ENCODE assay signal across 21 cellular contexts in the genomic region with DNA sequence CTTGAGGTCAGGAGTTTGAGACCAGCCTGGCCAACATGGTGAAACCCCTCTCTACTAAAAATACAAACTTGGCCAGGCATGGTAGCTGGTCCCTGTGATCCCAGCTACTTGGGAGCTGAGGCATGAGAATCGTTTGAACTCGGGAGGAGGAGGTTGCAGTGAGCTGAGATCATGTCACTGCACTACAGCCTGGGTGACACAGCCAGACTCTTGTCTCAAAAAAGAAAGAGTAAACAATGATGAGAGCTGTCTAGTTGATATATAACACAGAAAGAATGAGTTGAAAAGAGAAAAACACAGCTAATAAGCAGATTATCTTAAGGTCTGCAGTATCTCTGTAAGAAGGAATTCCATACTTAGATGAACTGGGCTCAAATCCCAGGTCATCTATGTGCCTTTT.
"Had no signal": no experiment of that assay in that cellular context is flagged by ENCODE, and none has a peak within 500 bp of the region (broad histone marks: within the 10 kb centered on the region; RNA-seq: fewer than 3 reads in every experiment).

No MANE protein-coding gene starts in this region.

- H3K27me3 ChIP-seq: brain microvascular endothelial cell, testis had no signal

- H3K4me1 ChIP-seq: lower lobe of right lung, testis had no signal

- H3K9me3 ChIP-seq: lower lobe of right lung, testis had no signal

- H3K36me3 ChIP-seq: brain microvascular endothelial cell, lower lobe of right lung had no signal

- FAIRE-seq: endometrium, frontal cortex had no signal

- H3K27ac ChIP-seq: brain microvascular endothelial cell, coronary artery, lower lobe of right lung, skin epidermis, testis had no signal

- H3K4me3 ChIP-seq: coronary artery, lower lobe of right lung, skin epidermis, testis had no signal

- DNase-seq: activated CD4-positive, alpha-beta T cell treated with anti-CD3 and anti-CD28 coated beads, Interleukin-2, amount 10 ng/mL, durations not matched to agents 7 days and 5 days; activated CD8-positive, alpha-beta T cell treated with anti-CD3 and anti-CD28 coated beads, Interleukin-2, amount 10 ng/mL, durations not matched to agents 7 days and 5 days; activated naive CD4-positive, alpha-beta T cell treated with anti-CD3 and anti-CD28 coated beads, Interleukin-2, amount 10 ng/mL, durations not matched to agents 7 days and 5 days; activated naive CD8-positive, alpha-beta T cell treated with anti-CD3 and anti-CD28 coated beads, Interleukin-2, amount 50 U/mL, for 24 hours; activated T-cell treated with anti-CD3 and anti-CD28 coated beads, Interleukin-2, amount 50 U/mL, for 24 hours; anterior cingulate cortex; brain microvascular endothelial cell; erythroblast; head of caudate nucleus; lower lobe of right lung; occipital lobe; retina; stimulated activated CD4-positive, alpha-beta T cell treated with anti-CD3 and anti-CD28 coated beads, Interleukin-15, amount 100 ng/mL, for 24 hours; stimulated activated CD4-positive, alpha-beta T cell treated with anti-CD3 and anti-CD28 coated beads, Interleukin-2, amount 100 ng/mL, for 48 hours; T-helper 1 cell; T1000; testis had no signal

- ATAC-seq: activated CD8-positive, alpha-beta T cell treated with anti-CD3 and anti-CD28 coated beads, Interleukin-2, amount 10 ng/mL, durations not matched to agents 7 days and 5 days; activated naive CD8-positive, alpha-beta T cell treated with anti-CD3 and anti-CD28 coated beads, Interleukin-2, amount 50 U/mL, for 24 hours; lower lobe of right lung had no signal
